ENCODE assay signal across 28 cellular contexts in genomic region chr17:40129498-40129897, GRCh38. TPM values are rescaled to one million over a fixed set of nuclear protein-coding genes. Genes with fewer than 3 reads are reported as not detected.
A peak's percentile ranks its signal among the peaks of the same experiment; 100 is the strongest.
DNase-seq lines count a peak whose midpoint lies in the region; ATAC-seq, FAIRE-seq and TF ChIP-seq lines count a peak whose summit lies in the region.
"Had no signal": no experiment of that assay in that cellular context is flagged by ENCODE, and none has a peak within 500 bp of the region (broad histone marks: within the 10 kb centered on the region; RNA-seq: fewer than 3 reads in every experiment).

No MANE protein-coding gene starts in this region.

- H3K79me2 ChIP-seq in endothelial cell of umbilical vein (ENCODE audit: control insufficient read depth, insufficient read depth, low read length) (peaks cover 39% of the 10 kb centered on the region), PC-9 (ENCODE audit: low read depth) (peaks cover 25% of the 10 kb centered on the region)

- peaks cover 3% of the 10 kb centered on the region for H3K4me1 Mint-ChIP-seq in WTC11

- H3K36me3 ChIP-seq in cardiac muscle cell (peaks cover 70% of the 10 kb centered on the region), heart left ventricle (peaks cover 2 to 95% (median 87%) of the 10 kb centered on the region in 9 donors), endothelial cell of umbilical vein (ENCODE audit: control insufficient read depth in 2 of 2, extremely low read depth in 1 of 2, insufficient read depth in 2 of 2, low read length in 2 of 2) (peaks cover 43 to 45% of the 10 kb centered on the region in 2 experiments), PC-9 (ENCODE audit: low read depth) (peaks cover 65% of the 10 kb centered on the region), MG63 (peaks cover 99% of the 10 kb centered on the region)

- H3K27me3 ChIP-seq in cardiac muscle cell (no peaks in the 10 kb centered on the region), heart left ventricle (no peaks in the 10 kb centered on the region), endothelial cell of umbilical vein (ENCODE audit: control insufficient read depth in 2 of 2, insufficient read depth in 2 of 2, low read length in 2 of 2) (no peaks in the 10 kb centered on the region), PC-9 (ENCODE audit: insufficient read depth, low read depth) (no peaks in the 10 kb centered on the region), MG63 (no peaks in the 10 kb centered on the region)
- H3K27me3 ChIP-seq: BLaER1 treated with 17β-estradiol and CSF1 and Interleukin-3, amounts not matched to agents 10 nM and 100 nM; Peyer's patch had no signal

- intact Hi-C loops in heart left ventricle (cut with DNase I) = no loop called here
- intact Hi-C loops in endothelial cell of umbilical vein (cut with micrococcal nuclease) = no loop called here
- intact Hi-C loops in PC-9 (cut with micrococcal nuclease; ENCODE audit: unreplicated experiment) = no loop called here

- H3K9me3 ChIP-seq in cardiac muscle cell (ENCODE audit: low read depth) = no peaks in the 10 kb centered on the region
- no peaks in the 10 kb centered on the region for H3K9me3 ChIP-seq in heart left ventricle
- H3K9me3 ChIP-seq in endothelial cell of umbilical vein (replicated peaks; ENCODE audit: control insufficient read depth, insufficient read depth, low read length) = no peaks in the 10 kb centered on the region
- no peaks in the 10 kb centered on the region for H3K9me3 ChIP-seq in PC-9 (ENCODE audit: insufficient read depth, low read depth)
- no peaks in the 10 kb centered on the region for H3K9me3 ChIP-seq in MG63
- H3K9me3 ChIP-seq: BLaER1 treated with 17β-estradiol and CSF1 and Interleukin-3, amounts not matched to agents 10 nM and 100 nM; Peyer's patch; psoas muscle had no signal

- BruUV-seq in endothelial cell of umbilical vein (replicated peaks; lab: Mats Ljungman, UMichigan) (TSS peak; percentile 17), PC-9 (replicated peaks; lab: Mats Ljungman, UMichigan) (no TSS peak)

- H3K27me3 Mint-ChIP-seq in WTC11 (ENCODE audit: low read depth) = no peaks in the 10 kb centered on the region
- H3K27me3 Mint-ChIP-seq: memory B cell had no signal

- no peaks in the 10 kb centered on the region for H3K9me2 ChIP-seq in PC-9 (ENCODE audit: insufficient read depth)

- no peak overlapping the region for H2AFZ ChIP-seq in endothelial cell of umbilical vein (ENCODE audit: low read depth, low read length)
- H2AFZ ChIP-seq in PC-9 = no peak overlapping the region

- no peak overlapping the region for H3K4me3 ChIP-seq in cardiac muscle cell
- no peak overlapping the region for H3K4me3 ChIP-seq in heart left ventricle
- no peak overlapping the region for H3K4me3 ChIP-seq in endothelial cell of umbilical vein (replicated peaks in 1 of 3; ENCODE audit: insufficient read depth in 1 of 3, low read depth in 1 of 3, low read length in 3 of 3)
- no peak overlapping the region for H3K4me3 ChIP-seq in PC-9
- no peak overlapping the region for H3K4me3 ChIP-seq in MG63
- H3K4me3 ChIP-seq: BLaER1 treated with 17β-estradiol and CSF1 and Interleukin-3, amounts not matched to agents 10 nM and 100 nM; Peyer's patch; psoas muscle; SK-N-MC; skin epidermis had no signal

- no peaks in the 10 kb centered on the region for H3K9me1 ChIP-seq in endothelial cell of umbilical vein (replicated peaks; ENCODE audit: control insufficient read depth, extremely low read depth, insufficient read depth, low read length)

- no peak overlapping the region for H3K9ac ChIP-seq in endothelial cell of umbilical vein (replicated peaks; ENCODE audit: extremely low read depth, insufficient read depth, low read length)
- H3K9ac ChIP-seq: BLaER1 treated with 17β-estradiol and CSF1 and Interleukin-3, amounts not matched to agents 10 nM and 100 nM had no signal

- POLR2A ChIA-PET in WTC11 (lab: Charles Lee) (interaction anchor here (1.1 kb wide), 1 partner anchor 16 kb away, joined by 3 read pairs; no protein-coding TSS in a partner anchor), endothelial cell of umbilical vein (lab: Charles Lee) (no interaction called here), PC-9 (lab: Charles Lee; ENCODE audit: unreplicated experiment) (interaction anchor here (0.6 kb wide), 1 partner anchor 30 kb away, joined by 4 read pairs; no protein-coding TSS in a partner anchor)

- CTCF ChIA-PET in WTC11 (lab: Charles Lee) (interaction anchor here (1.8 kb wide), 1 partner anchor 16 kb away, joined by 5 read pairs; no protein-coding TSS in a partner anchor), endothelial cell of umbilical vein (lab: Charles Lee) (interaction anchor here (1.5 kb wide), 1 partner anchor 16 kb away, joined by 7 read pairs; no protein-coding TSS in a partner anchor), PC-9 (lab: Charles Lee) (interaction anchor here (0.6 kb wide), 1 partner anchor 20 kb away, joined by 7 read pairs; no protein-coding TSS in a partner anchor)

- peaks cover 80% of the 10 kb centered on the region for H3K36me3 Mint-ChIP-seq in WTC11

- TF ChIP-seq CTCF in cardiac muscle cell (IDR thresholded peaks at IDR 0.05; ENCODE audit: low read depth, low read length) = no peak
- TF ChIP-seq CTCF in heart left ventricle (IDR thresholded peaks at IDR 0.05) = no peak
- no peak for TF ChIP-seq CTCF in WTC11 (IDR thresholded peaks at IDR 0.05)
- no peak for TF ChIP-seq CTCF in endothelial cell of umbilical vein (IDR thresholded peaks at IDR 0.05; ENCODE audit: extremely low read depth in 1 of 2, insufficient read depth in 1 of 2, low read depth in 1 of 2, low read length in 2 of 2)
- no peak for TF ChIP-seq CTCF in PC-9 (conservative IDR thresholded peaks at IDR 0.05)

- H4K20me1 ChIP-seq in endothelial cell of umbilical vein (replicated peaks; ENCODE audit: control insufficient read depth, extremely low read depth, insufficient read depth, low read length) (peaks cover 11% of the 10 kb centered on the region), PC-9 (ENCODE audit: insufficient read depth) (peaks cover 11% of the 10 kb centered on the region; the same call in 1 of the 2 replicates)

- dilution Hi-C loops in endothelial cell of umbilical vein (cut with MboI; ENCODE audit: extremely low pct_ligation_motif_present, low sequenced_read_pairs) = no loop called here

- H3K27ac ChIP-seq in cardiac muscle cell (peak overlapping the region; percentile 28), heart left ventricle (no peak overlapping the region), endothelial cell of umbilical vein (ENCODE audit: insufficient read depth, low read depth, low read length) (no peak overlapping the region), PC-9 (no peak overlapping the region)
- H3K27ac ChIP-seq: epithelial cell of prostate, Peyer's patch, psoas muscle, SK-N-MC had no signal

- FAIRE-seq in endothelial cell of umbilical vein (lab: Jason Lieb, UNC) = no peak
- FAIRE-seq: GM12891, urothelium cell line had no signal

- no peaks in the 10 kb centered on the region for H3K9me3 Mint-ChIP-seq in WTC11
- H3K9me3 Mint-ChIP-seq: H9, memory B cell, nephron had no signal

- 65 to 85% (median 79%) methylated on average over 5 of the region's 5 CpGs for WGBS in heart left ventricle, 4 donors

- H3K4me1 ChIP-seq in cardiac muscle cell (ENCODE audit: low read depth) = peaks cover 8% of the 10 kb centered on the region
- peaks cover 0 to 24% (median 10%) of the 10 kb centered on the region in 12 donors for H3K4me1 ChIP-seq in heart left ventricle
- H3K4me1 ChIP-seq in endothelial cell of umbilical vein (ENCODE audit: control insufficient read depth, extremely low read depth, insufficient read depth, low read length) = peaks cover 22% of the 10 kb centered on the region
- peaks cover 9% of the 10 kb centered on the region for H3K4me1 ChIP-seq in PC-9 (replicated peaks; ENCODE audit: insufficient read depth)

- TF ChIP-seq POLR2A in heart left ventricle (IDR thresholded peaks at IDR 0.05) (no peak), endothelial cell of umbilical vein (IDR thresholded peaks at IDR 0.05; ENCODE audit: low read depth, low read length) (no peak)

- no peak overlapping the region for H3K4me3 Mint-ChIP-seq in WTC11
- H3K4me3 Mint-ChIP-seq: H9, memory B cell, nephron had no signal

- DNase-seq in cardiac muscle cell (ENCODE audit: low read depth in 1 of 2, low spot score in 1 of 2) (no peak), heart left ventricle (no peak), WTC11 (ENCODE audit: low spot score) (no peak), endothelial cell of umbilical vein (ENCODE audit: low read depth, low spot score) (no peak), PC-9 (no peak), MG63 (no peak)
- no peak for DNase-seq in activated naive CD4-positive, alpha-beta T cell (lab: John Stamatoyannopoulos, UW)
- DNase-seq: activated CD4-positive, alpha-beta T cell treated with anti-CD3 and anti-CD28 coated beads for 1 hour; activated gamma-delta T cell treated with Interleukin-2 at 50 U/mL for 16 hours; dermis blood vessel endothelial cell; DMS53; foreskin fibroblast; H9; NCI-H187 treated with DMSO at 0.1 percent for 48 hours; NCI-H345; Peyer's patch; psoas muscle; stimulated activated CD4-positive, alpha-beta T cell treated with anti-CD3 and anti-CD28 coated beads, Interleukin-2, amount 100 ng/mL, for 48 hours; T1000 had no signal

- no peak overlapping the region for H3K4me2 ChIP-seq in endothelial cell of umbilical vein (ENCODE audit: insufficient read depth, low read length)
- H3K4me2 ChIP-seq in PC-9 = no peak overlapping the region

- H3K27ac Mint-ChIP-seq in WTC11 = peak overlapping the region; percentile 61; the same call in 1 of the 2 replicates
- H3K27ac Mint-ChIP-seq: memory B cell had no signal

- ATAC-seq in heart left ventricle (no peak), WTC11 (no peak), GM21381 (IDR thresholded peaks at IDR 0.05; ENCODE audit: unreplicated experiment) (no peak)

- peaks cover 28% of the 10 kb centered on the region for H3F3A ChIP-seq in PC-9 (ENCODE audit: insufficient read depth, low read depth)

RNA-seq across cellular contexts. Expression of gene MSL1, which starts 7.7 kb away (rescaled TPM):
- 96.8 and 104 TPM in 2 replicates for total RNA-seq in cardiac muscle cell
- polyA plus RNA-seq in cardiac muscle cell = 27.3 and 33.2 TPM in 2 replicates
- 10 to 100 TPM; 32.0 to 54.1 (median 45.1) TPM for total RNA-seq in heart left ventricle
- 10 to 100 TPM; 32.2 to 54.7 TPM for polyA plus RNA-seq in heart left ventricle
- 69.2 to 78.1 TPM (median 73.7 TPM) in 3 replicates for total RNA-seq in WTC11 (2021)
- total RNA-seq in endothelial cell of umbilical vein = 90.8 and 95.0 TPM in 2 replicates
- 27.7 and 30.9 TPM in 2 replicates for polyA plus RNA-seq in endothelial cell of umbilical vein
- 44.4 and 44.8 TPM in 2 replicates for polyA plus RNA-seq in endothelial cell of umbilical vein (2011; cell fraction: cytosol; rRNA removed)
- 136 and 195 TPM in 2 replicates for polyA plus RNA-seq in endothelial cell of umbilical vein (2011; cell fraction: nucleus; rRNA removed)
- 67.5 and 74.7 TPM in 2 replicates for polyA plus RNA-seq in endothelial cell of umbilical vein (2012)
- 36.7 and 37.8 TPM in 2 replicates for polyA minus RNA-seq in endothelial cell of umbilical vein
- polyA minus RNA-seq in endothelial cell of umbilical vein (2011; cell fraction: cytosol; rRNA and poly(A)+ RNA removed) = 29.3 TPM
- polyA minus RNA-seq in endothelial cell of umbilical vein (2011; cell fraction: nucleus; rRNA and poly(A)+ RNA removed) = 39.9 and 47.9 TPM in 2 replicates
- total RNA-seq in PC-9 (2021) = 56.8 and 61.8 TPM in 2 replicates
- total RNA-seq in MG63 (2014; rRNA removed; shearing (Covaris generic); ENCODE audit: low replicate concordance) = 44.9 and 53.4 TPM in 2 replicates

RNA-seq across cellular contexts. Expression of gene CASC3, which starts 10.8 kb away (rescaled TPM):
- 32.5 and 49.9 TPM in 2 replicates for total RNA-seq in cardiac muscle cell
- 54.6 and 95.1 TPM in 2 replicates for polyA plus RNA-seq in cardiac muscle cell
- total RNA-seq in heart left ventricle = 10 to 100 TPM; 26.5 to 54.3 (median 42.2) TPM
- 10 to 100 TPM; 27.9 to 33.4 TPM for polyA plus RNA-seq in heart left ventricle
- total RNA-seq in WTC11 (2021) = 107 to 119 TPM (median 115 TPM) in 3 replicates
- total RNA-seq in endothelial cell of umbilical vein = 91.2 and 107 TPM in 2 replicates
- polyA plus RNA-seq in endothelial cell of umbilical vein = 59.9 and 64.1 TPM in 2 replicates
- polyA plus RNA-seq in endothelial cell of umbilical vein (2011; cell fraction: cytosol; rRNA removed) = 42.1 and 43.5 TPM in 2 replicates
- 173 and 182 TPM in 2 replicates for polyA plus RNA-seq in endothelial cell of umbilical vein (2011; cell fraction: nucleus; rRNA removed)
- 63.5 and 73.6 TPM in 2 replicates for polyA plus RNA-seq in endothelial cell of umbilical vein (2012)
- polyA minus RNA-seq in endothelial cell of umbilical vein = 68.1 and 70.7 TPM in 2 replicates
- polyA minus RNA-seq in endothelial cell of umbilical vein (2011; cell fraction: cytosol; rRNA and poly(A)+ RNA removed) = 18.6 TPM
- 51.7 and 69.2 TPM in 2 replicates for polyA minus RNA-seq in endothelial cell of umbilical vein (2011; cell fraction: nucleus; rRNA and poly(A)+ RNA removed)
- 45.8 and 51.5 TPM in 2 replicates for total RNA-seq in PC-9 (2021)
- 50.2 and 63.6 TPM in 2 replicates for total RNA-seq in MG63 (2014; rRNA removed; shearing (Covaris generic); ENCODE audit: low replicate concordance)

RNA-seq across cellular contexts. Expression of gene NR1D1, which starts 29.1 kb away (rescaled TPM):
- total RNA-seq in cardiac muscle cell (1.2 and 3.7 TPM in 2 replicates), heart left ventricle (10 to 100 TPM in 6 of 9 donors, 1 to 10 TPM in 3; 5.8 to 36.1 (median 21.8) TPM), WTC11 (2021) (5.6 to 7.6 TPM (median 6.2 TPM) in 3 replicates), endothelial cell of umbilical vein (5.2 and 6.1 TPM in 2 replicates), PC-9 (2021) (9.3 and 10.7 TPM in 2 replicates)
- polyA plus RNA-seq in cardiac muscle cell (1.7 and 4.2 TPM in 2 replicates), heart left ventricle (10 to 100 TPM in 1 of 2 donors, 1 to 10 TPM in 1; 6.1 to 20.2 TPM), endothelial cell of umbilical vein (2.3 and 2.5 TPM in 2 replicates)
- 2.5 and 3.0 TPM in 2 replicates for polyA plus RNA-seq in endothelial cell of umbilical vein (2011; cell fraction: cytosol; rRNA removed)
- 7.6 and 11.8 TPM in 2 replicates for polyA plus RNA-seq in endothelial cell of umbilical vein (2011; cell fraction: nucleus; rRNA removed)
- 5.3 and 8.8 TPM in 2 replicates for polyA plus RNA-seq in endothelial cell of umbilical vein (2012)
- polyA minus RNA-seq in endothelial cell of umbilical vein = 2.2 and 3.5 TPM in 2 replicates
- polyA minus RNA-seq in endothelial cell of umbilical vein (2011; cell fraction: cytosol; rRNA and poly(A)+ RNA removed) = 3.9 TPM
- 6.3 and 11.7 TPM in 2 replicates for polyA minus RNA-seq in endothelial cell of umbilical vein (2011; cell fraction: nucleus; rRNA and poly(A)+ RNA removed)
- total RNA-seq in MG63 (2014; rRNA removed; shearing (Covaris generic); ENCODE audit: low replicate concordance) = 0.07 and 1.3 TPM in 2 replicates

RNA-seq across cellular contexts. Expression of gene RAPGEFL1, which starts 47.8 kb away (rescaled TPM):
- total RNA-seq in cardiac muscle cell (7.1 and 12.2 TPM in 2 replicates), heart left ventricle (1 to 10 TPM; 2.2 to 4.8 (median 2.9) TPM), WTC11 (2021) (19.9 to 23.0 TPM (median 19.9 TPM) in 3 replicates), endothelial cell of umbilical vein (11.8 and 13.4 TPM in 2 replicates), PC-9 (2021) (14.0 and 14.9 TPM in 2 replicates)
- polyA plus RNA-seq in cardiac muscle cell (10.1 and 10.6 TPM in 2 replicates), heart left ventricle (1 to 10 TPM; 3.3 to 6.6 TPM), endothelial cell of umbilical vein (8.6 and 9.2 TPM in 2 replicates)
- polyA plus RNA-seq in endothelial cell of umbilical vein (2011; cell fraction: cytosol; rRNA removed) = 3.1 and 3.9 TPM in 2 replicates
- polyA plus RNA-seq in endothelial cell of umbilical vein (2011; cell fraction: nucleus; rRNA removed) = 53.9 and 63.0 TPM in 2 replicates
- 4.6 and 6.2 TPM in 2 replicates for polyA plus RNA-seq in endothelial cell of umbilical vein (2012)
- 8.4 and 11.0 TPM in 2 replicates for polyA minus RNA-seq in endothelial cell of umbilical vein
- 6.3 TPM for polyA minus RNA-seq in endothelial cell of umbilical vein (2011; cell fraction: cytosol; rRNA and poly(A)+ RNA removed)
- 20.9 and 23.6 TPM in 2 replicates for polyA minus RNA-seq in endothelial cell of umbilical vein (2011; cell fraction: nucleus; rRNA and poly(A)+ RNA removed)
- total RNA-seq in MG63 (2014; rRNA removed; shearing (Covaris generic); ENCODE audit: low replicate concordance) = 0.27 and 2.0 TPM in 2 replicates
